24 cellular contexts compared by ENCODE assay signal in the genomic region with DNA sequence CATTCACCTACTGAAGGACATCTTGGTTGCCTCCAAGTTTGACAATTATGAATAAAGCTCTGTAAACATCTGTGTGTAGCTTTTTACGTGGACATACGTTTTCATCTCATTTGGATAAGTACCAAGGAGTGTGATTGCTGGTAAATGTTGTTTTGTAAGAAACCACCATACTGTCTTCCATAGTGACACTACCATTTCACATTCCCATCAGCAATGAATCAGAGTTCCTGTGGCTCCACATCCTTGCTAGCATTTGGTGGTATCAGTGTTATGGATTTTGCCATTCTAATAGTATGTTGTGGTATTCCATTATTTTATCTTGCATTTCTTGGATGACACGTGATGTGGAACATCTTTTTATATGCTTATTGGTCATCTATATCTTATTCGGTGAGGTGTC.
"Had no signal": no experiment of that assay in that cellular context is flagged by ENCODE, and none has a peak within 500 bp of the region (broad histone marks: within the 10 kb centered on the region; RNA-seq: fewer than 3 reads in every experiment).

No MANE protein-coding gene starts in this region.

- H3K4me3 Mint-ChIP-seq: dendritic cell treated with granulocyte-macrophage colony-stimulating factor and Interleukin-4, amounts not matched to agents 40 ng/mL and 50 ng/mL, for 4 days; effector memory CD8-positive, alpha-beta T cell; mesothelial cell of epicardium; naive B cell had no signal

- DNase-seq: colonic mucosa; cortex of kidney; effector CD8-positive, alpha-beta T cell; effector memory CD8-positive, alpha-beta T cell; esophagus squamous epithelium; foreskin fibroblast; foreskin melanocyte; gastrocnemius medialis; glutamatergic neuron; head of caudate nucleus; heart right ventricle; hippocampal formation; left cardiac atrium; left lung; left ventricle myocardium superior; lower lobe of right lung; mesenchymal stem cell; mucosa of descending colon; naive B cell had no signal

- H3K27me3 ChIP-seq: colonic mucosa, esophagus squamous epithelium, gastrocnemius medialis, heart right ventricle, left lung had no signal

- H3K27ac Mint-ChIP-seq: dendritic cell treated with granulocyte-macrophage colony-stimulating factor and Interleukin-4, amounts not matched to agents 40 ng/mL and 50 ng/mL, for 4 days; mesothelial cell of epicardium; naive B cell had no signal

- H3K9me3 Mint-ChIP-seq: dendritic cell treated with granulocyte-macrophage colony-stimulating factor and Interleukin-4, amounts not matched to agents 40 ng/mL and 50 ng/mL, for 4 days; effector memory CD8-positive, alpha-beta T cell; naive B cell had no signal

- H3K4me3 ChIP-seq: colonic mucosa, esophagus squamous epithelium, gastrocnemius medialis, heart right ventricle, left lung, lower lobe of right lung, mucosa of descending colon had no signal

- FAIRE-seq: endothelial cell of umbilical vein, islet of Langerhans, keratinocyte had no signal

- H3K36me3 ChIP-seq: colonic mucosa had no signal

- H3K27ac ChIP-seq: colonic mucosa, esophagus squamous epithelium, gastrocnemius medialis, heart right ventricle, left lung, lower lobe of right lung had no signal

- H3K4me1 ChIP-seq: colonic mucosa, esophagus squamous epithelium, gastrocnemius medialis, left lung, lower lobe of right lung had no signal

- H3K9me3 ChIP-seq: colonic mucosa, esophagus squamous epithelium, gastrocnemius medialis, heart right ventricle, left lung, lower lobe of right lung, mucosa of descending colon had no signal

- H3K27me3 Mint-ChIP-seq: dendritic cell treated with granulocyte-macrophage colony-stimulating factor and Interleukin-4, amounts not matched to agents 40 ng/mL and 50 ng/mL, for 4 days; effector memory CD8-positive, alpha-beta T cell; naive B cell had no signal

- ATAC-seq: effector memory CD8-positive, alpha-beta T cell; gastrocnemius medialis; heart right ventricle; left cardiac atrium; left lung; left ventricle myocardium superior; lower lobe of right lung; mucosa of descending colon had no signal
